9 cellular contexts compared by ENCODE assay signal in genomic region chr1:224211262-224211962, GRCh38. TPM values are rescaled to one million over a fixed set of nuclear protein-coding genes. Genes with fewer than 3 reads are reported as not detected.
DNase-seq lines count a peak whose midpoint lies in the region; ATAC-seq, FAIRE-seq and TF ChIP-seq lines count a peak whose summit lies in the region.
"Had no signal": no experiment of that assay in that cellular context is flagged by ENCODE, and none has a peak within 500 bp of the region (broad histone marks: within the 10 kb centered on the region; RNA-seq: fewer than 3 reads in every experiment).

No MANE protein-coding gene starts in this region.

- CTCF ChIA-PET in Caco-2 (lab: Charles Lee), result no interaction called here

- no TSS peak for BruUV-seq in Caco-2 (replicated peaks; lab: Mats Ljungman, UMichigan)

- no peak for ATAC-seq in GM18873 (IDR thresholded peaks at IDR 0.05; ENCODE audit: low FRiP score, unreplicated experiment)
- ATAC-seq in HG03280 (IDR thresholded peaks at IDR 0.05; ENCODE audit: unreplicated experiment), result no peak
- no peak for ATAC-seq in GM19035 (IDR thresholded peaks at IDR 0.05; ENCODE audit: unreplicated experiment)

- H3K27me3 ChIP-seq in Caco-2 (replicated peaks; ENCODE audit: control insufficient read depth, insufficient read depth, low read length), result no peaks in the 10 kb centered on the region

- POLR2A ChIA-PET in Caco-2 (lab: Charles Lee), result no interaction called here

- intact Hi-C loops in Caco-2 (cut with micrococcal nuclease; ENCODE audit: unreplicated experiment), result no loop called here

- DNase-seq in Caco-2 (no peak), NCI-H1105 (lab: John Stamatoyannopoulos, UW) (peak; percentile 77), SW480 (ENCODE audit: low spot score) (peak; percentile 43), immature natural killer cell (no peak)
- DNase-seq: activated CD4-positive, alpha-beta memory T cell treated with anti-CD3 and anti-CD28 coated beads for 36 hours had no signal

- peak overlapping the region; percentile 83 for H3K27ac Mint-ChIP-seq in Caco-2 (ENCODE audit: unreplicated experiment)
- no peak overlapping the region for H3K27ac Mint-ChIP-seq in immature natural killer cell
- H3K27ac Mint-ChIP-seq: activated CD4-positive, alpha-beta memory T cell treated with anti-CD3 and anti-CD28 coated beads for 36 hours had no signal

- H3K4me1 ChIP-seq in Caco-2, result peaks cover 54% of the 10 kb centered on the region

- no peaks in the 10 kb centered on the region for H3K9me3 ChIP-seq in Caco-2

- no peaks in the 10 kb centered on the region for H3K9me3 Mint-ChIP-seq in Caco-2 (ENCODE audit: unreplicated experiment)
- no peaks in the 10 kb centered on the region for H3K9me3 Mint-ChIP-seq in immature natural killer cell
- H3K9me3 Mint-ChIP-seq: activated CD4-positive, alpha-beta memory T cell treated with anti-CD3 and anti-CD28 coated beads for 36 hours had no signal

- no peaks in the 10 kb centered on the region for H3K36me3 ChIP-seq in Caco-2 (ENCODE audit: control insufficient read depth, insufficient read depth, low read length)

- H3K4me3 Mint-ChIP-seq in Caco-2 (ENCODE audit: unreplicated experiment) (peak overlapping the region; percentile 38), immature natural killer cell (no peak overlapping the region)
- H3K4me3 Mint-ChIP-seq: activated CD4-positive, alpha-beta memory T cell treated with anti-CD3 and anti-CD28 coated beads for 36 hours had no signal

- TF ChIP-seq CTCF in Caco-2 (IDR thresholded peaks at IDR 0.05; ENCODE audit: insufficient read depth in 1 of 2, low read depth in 1 of 2, low read length in 1 of 2, severe bottlenecking in 1 of 2, unreplicated experiment in 1 of 2), result no peak

- FAIRE-seq in islet of Langerhans (lab: Jason Lieb, UNC), result peak; percentile 60

- H3K36me3 Mint-ChIP-seq in Caco-2 (ENCODE audit: insufficient read depth, unreplicated experiment), result no peaks in the 10 kb centered on the region
- no peaks in the 10 kb centered on the region for H3K36me3 Mint-ChIP-seq in immature natural killer cell
- H3K36me3 Mint-ChIP-seq: activated CD4-positive, alpha-beta memory T cell treated with anti-CD3 and anti-CD28 coated beads for 36 hours had no signal

- H3K27me3 Mint-ChIP-seq in Caco-2 (ENCODE audit: insufficient read depth, unreplicated experiment) (no peaks in the 10 kb centered on the region), immature natural killer cell (ENCODE audit: low read depth in 3 of 3) (no peaks in the 10 kb centered on the region)
- H3K27me3 Mint-ChIP-seq: activated CD4-positive, alpha-beta memory T cell treated with anti-CD3 and anti-CD28 coated beads for 36 hours had no signal

- peaks cover 42% of the 10 kb centered on the region for H3K4me1 Mint-ChIP-seq in Caco-2 (ENCODE audit: low read depth, unreplicated experiment)
- H3K4me1 Mint-ChIP-seq in immature natural killer cell, result peaks cover 0 to 3% of the 10 kb centered on the region in 2 donors

- H3K4me3 ChIP-seq in Caco-2 (ENCODE audit: low read depth, low read length), result no peak overlapping the region

RNA-seq across cellular contexts. Expression of gene DEGS1, which starts 28.4 kb away (rescaled TPM):
- total RNA-seq in Caco-2 (2022), result 38.8 and 39.2 TPM in 2 replicates
- 10 to 100 TPM; 60.7 to 93.9 (median 65.9) TPM for polyA plus RNA-seq in immature natural killer cell

Comparison
In these comparisons a context has a peak if more than half of its experiments do, and no peak if none do; other contexts are left out.
1. DNase-seq: peak in NCI-H1105 (single experiment) and SW480 (single experiment); none in Caco-2 (0 of 2) and immature natural killer cell (0 of 3).